21 cellular contexts compared by ENCODE assay signal in the genomic region with DNA sequence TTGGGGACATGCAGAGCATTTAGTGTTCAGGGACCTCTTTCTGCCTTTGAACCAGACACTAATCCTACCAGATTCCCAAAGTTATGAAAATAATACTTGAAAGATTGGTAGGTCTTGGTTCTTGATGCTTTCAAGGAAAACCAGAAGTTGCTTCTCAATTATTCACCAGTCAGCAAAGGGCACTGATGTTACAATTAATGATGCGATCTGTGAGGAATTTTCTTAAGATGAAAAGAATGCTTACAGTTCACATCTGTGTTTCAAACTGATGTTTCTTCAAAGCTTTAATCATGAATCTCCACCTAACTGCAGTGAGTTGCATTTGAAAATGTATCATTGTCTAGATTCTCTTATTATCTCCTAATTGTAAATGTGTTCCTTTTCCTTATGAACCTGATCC.
"Had no signal": no experiment of that assay in that cellular context is flagged by ENCODE, and none has a peak within 500 bp of the region (broad histone marks: within the 10 kb centered on the region; RNA-seq: fewer than 3 reads in every experiment).

No MANE protein-coding gene starts in this region.

- H3K9me3 Mint-ChIP-seq: activated CD4-positive, alpha-beta T cell treated with anti-CD3 and anti-CD28 coated beads, Interleukin-2, amount 10 ng/mL, durations not matched to agents 24 days and 14 days; activated naive CD8-positive, alpha-beta T cell treated with anti-CD3 and anti-CD28 coated beads, Interleukin-2, amount 50 U/mL, for 24 hours; nephron; WTC11 had no signal

- ATAC-seq: activated CD8-positive, alpha-beta T cell treated with anti-CD3 and anti-CD28 coated beads, Interleukin-2, amount 10 ng/mL, durations not matched to agents 7 days and 5 days; activated naive CD8-positive, alpha-beta T cell treated with anti-CD3 and anti-CD28 coated beads, Interleukin-2, amount 50 U/mL, for 24 hours; left lung; WTC11 had no signal

- H3K4me3 Mint-ChIP-seq: activated CD4-positive, alpha-beta T cell treated with anti-CD3 and anti-CD28 coated beads, Interleukin-2, amount 10 ng/mL, durations not matched to agents 24 days and 14 days; activated CD8-positive, alpha-beta T cell treated with anti-CD3 and anti-CD28 coated beads, Interleukin-2, amount 10 ng/mL, durations not matched to agents 7 days and 5 days; activated naive CD4-positive, alpha-beta T cell treated with anti-CD3 and anti-CD28 coated beads, Interleukin-2, amount 10 ng/mL, durations not matched to agents 7 days and 5 days; activated naive CD8-positive, alpha-beta T cell treated with anti-CD3 and anti-CD28 coated beads, Interleukin-2, amount 50 U/mL, for 24 hours; nephron; WTC11 had no signal

- DNase-seq: activated CD4-positive, alpha-beta T cell treated with anti-CD3 and anti-CD28 coated beads, Interleukin-2, amount 10 ng/mL, durations not matched to agents 24 days and 14 days; activated CD8-positive, alpha-beta T cell treated with anti-CD3 and anti-CD28 coated beads, Interleukin-2, amount 10 ng/mL, durations not matched to agents 7 days and 5 days; activated effector memory CD4-positive, alpha-beta T cell treated with Interleukin-2 at 50 U/mL for 16 hours; activated naive CD4-positive, alpha-beta T cell treated with anti-CD3 and anti-CD28 coated beads, Interleukin-2, amount 10 ng/mL, durations not matched to agents 7 days and 5 days; activated naive CD8-positive, alpha-beta T cell treated with anti-CD3 and anti-CD28 coated beads, Interleukin-2, amount 50 U/mL, for 24 hours; activated T-cell treated with anti-CD3 and anti-CD28 coated beads, Interleukin-2, amount 50 U/mL, for 48 hours; cortex of kidney; hypothalamus; kidney; left lung; midbrain; stimulated activated CD8-positive, alpha-beta memory T cell treated with anti-CD3 and anti-CD28 coated beads, Interleukin-4, amount 100 ng/mL, for 48 hours; stimulated activated naive CD4-positive, alpha-beta T cell had no signal

- H3K36me3 ChIP-seq: ascending aorta, breast epithelium, esophagus muscularis mucosa, left lung, tibial nerve had no signal

- H3K9me3 ChIP-seq: ascending aorta, breast epithelium, esophagus muscularis mucosa, left lung, tibial nerve had no signal

- H3K36me3 Mint-ChIP-seq: activated naive CD4-positive, alpha-beta T cell treated with anti-CD3 and anti-CD28 coated beads, Interleukin-2, amount 10 ng/mL, durations not matched to agents 7 days and 5 days; WTC11 had no signal

- FAIRE-seq: frontal cortex, kidney, urothelium cell line had no signal

- H3K27me3 Mint-ChIP-seq: activated CD4-positive, alpha-beta T cell treated with anti-CD3 and anti-CD28 coated beads, Interleukin-2, amount 10 ng/mL, durations not matched to agents 24 days and 14 days; activated naive CD4-positive, alpha-beta T cell treated with anti-CD3 and anti-CD28 coated beads, Interleukin-2, amount 10 ng/mL, durations not matched to agents 7 days and 5 days; activated naive CD8-positive, alpha-beta T cell treated with anti-CD3 and anti-CD28 coated beads, Interleukin-2, amount 50 U/mL, for 24 hours had no signal

- H3K27ac Mint-ChIP-seq: activated CD4-positive, alpha-beta T cell treated with anti-CD3 and anti-CD28 coated beads, Interleukin-2, amount 10 ng/mL, durations not matched to agents 24 days and 14 days; activated CD8-positive, alpha-beta T cell treated with anti-CD3 and anti-CD28 coated beads, Interleukin-2, amount 10 ng/mL, durations not matched to agents 7 days and 5 days; activated naive CD4-positive, alpha-beta T cell treated with anti-CD3 and anti-CD28 coated beads, Interleukin-2, amount 10 ng/mL, durations not matched to agents 7 days and 5 days; activated naive CD8-positive, alpha-beta T cell treated with anti-CD3 and anti-CD28 coated beads, Interleukin-2, amount 50 U/mL, for 24 hours; nephron; WTC11 had no signal

- H3K27me3 ChIP-seq: ascending aorta, breast epithelium, esophagus muscularis mucosa, left lung, tibial nerve had no signal

- H3K4me1 Mint-ChIP-seq: activated CD4-positive, alpha-beta T cell treated with anti-CD3 and anti-CD28 coated beads, Interleukin-2, amount 10 ng/mL, durations not matched to agents 24 days and 14 days; activated naive CD4-positive, alpha-beta T cell treated with anti-CD3 and anti-CD28 coated beads, Interleukin-2, amount 10 ng/mL, durations not matched to agents 7 days and 5 days; activated naive CD8-positive, alpha-beta T cell treated with anti-CD3 and anti-CD28 coated beads, Interleukin-2, amount 50 U/mL, for 24 hours; nephron had no signal

- H3K27ac ChIP-seq: ascending aorta, breast epithelium, esophagus muscularis mucosa, left lung, tibial nerve had no signal

- H3K4me3 ChIP-seq: ascending aorta, breast epithelium, esophagus muscularis mucosa, left lung, tibial nerve had no signal

- H3K4me1 ChIP-seq: ascending aorta, breast epithelium, esophagus muscularis mucosa, left lung, tibial nerve had no signal
